28 cellular contexts compared by ENCODE assay signal in genomic region chr22:44572414-44573207, GRCh38.
A peak's percentile ranks its signal among the peaks of the same experiment; 100 is the strongest.
DNase-seq lines count a peak whose midpoint lies in the region; ATAC-seq, FAIRE-seq and TF ChIP-seq lines count a peak whose summit lies in the region.
"Had no signal": no experiment of that assay in that cellular context is flagged by ENCODE, and none has a peak within 500 bp of the region (broad histone marks: within the 10 kb centered on the region; RNA-seq: fewer than 3 reads in every experiment).

No MANE protein-coding gene starts in this region.

- no peaks in the 10 kb centered on the region for H3K9me1 ChIP-seq in K562 (ENCODE audit: control insufficient read depth, insufficient read depth, low read length)

- H3K27me3 Mint-ChIP-seq in CD8-positive, alpha-beta memory T cell: peaks cover 6 to 40% of the 10 kb centered on the region in 2 donors

- H3K4me3 Mint-ChIP-seq in CD8-positive, alpha-beta memory T cell: no peak overlapping the region
- H3K4me3 Mint-ChIP-seq: activated T-cell treated with anti-CD3 and anti-CD28 coated beads, Interleukin-2, amount 50 U/mL, for 4 hours had no signal

- H3K4me3 ChIP-seq in right lobe of liver: no peak overlapping the region
- no peak overlapping the region for H3K4me3 ChIP-seq in HepG2 (replicated peaks in 1 of 3; ENCODE audit: insufficient read depth in 1 of 3, low read depth in 2 of 3, low read length in 3 of 3)
- H3K4me3 ChIP-seq in K562: no peak overlapping the region
- H3K4me3 ChIP-seq in osteoblast (ENCODE audit: insufficient read depth, low read length): no peak overlapping the region
- H3K4me3 ChIP-seq in CD8-positive, alpha-beta memory T cell (ENCODE audit: low read length): no peak overlapping the region
- H3K4me3 ChIP-seq: coronary artery, lower lobe of right lung, SJCRH30, thyroid gland had no signal

- no peak overlapping the region for H3K27ac Mint-ChIP-seq in CD8-positive, alpha-beta memory T cell
- H3K27ac Mint-ChIP-seq: progenitor cell of endocrine pancreas had no signal

- H3K9me3 Mint-ChIP-seq in CD8-positive, alpha-beta memory T cell: peaks cover 0 to 2% (median 0%) of the 10 kb centered on the region in 5 donors
- H3K9me3 Mint-ChIP-seq: activated T-cell treated with anti-CD3 and anti-CD28 coated beads, Interleukin-2, amount 50 U/mL, for 4 hours had no signal

- H3K4me1 Mint-ChIP-seq in CD8-positive, alpha-beta memory T cell: peaks cover 0 to 5% (median 2%) of the 10 kb centered on the region in 3 donors

- DNase-seq in right lobe of liver (peak in 2 of 3 donors; percentile 27 to 37), HepG2 (ENCODE audit: low spot score) (no peak), K562 (ENCODE audit: extremely low read depth in 1 of 4, low spot score in 3 of 4) (no peak), osteoblast (ENCODE audit: insufficient read length, low spot score, missing footprints) (peak; percentile 76), SK-N-DZ (ENCODE audit: low spot score) (no peak), middle frontal gyrus (ENCODE audit: extremely low spot score, low spot score) (no peak)
- DNase-seq in CD8-positive, alpha-beta memory T cell: no peak
- DNase-seq: activated CD4-positive, alpha-beta T cell treated with anti-CD3 and anti-CD28 coated beads, Interleukin-2, amount 50 U/mL, for 48 hours; activated naive CD4-positive, alpha-beta T cell treated with Interleukin-2 at 50 U/mL for 16 hours; activated T-cell treated with anti-CD3 and anti-CD28 coated beads, Interleukin-2, amount 50 U/mL, for 4 hours; amniotic stem cell; COR-L47; DMS53; effector memory CD4-positive, alpha-beta T cell; foreskin fibroblast; H7; lower lobe of right lung; NCI-H1436; NCI-H2081 treated with DMSO at 0.1 percent for 48 hours; NCI-H226; NCI-H69; SJCRH30; stimulated activated CD4-positive, alpha-beta T cell treated with anti-CD3 and anti-CD28 coated beads, Interleukin-15, amount 100 ng/mL, for 24 hours; stimulated activated naive CD4-positive, alpha-beta T cell; thyroid gland had no signal

- intact Hi-C loops in right lobe of liver (cut with DNase I): no loop called here
- intact Hi-C loops in HepG2 (cut with micrococcal nuclease; ENCODE audit: unreplicated experiment): no loop called here
- intact Hi-C loops in K562 (cut with micrococcal nuclease): no loop called here

- no peak overlapping the region for H2AFZ ChIP-seq in HepG2 (ENCODE audit: low read length)
- H2AFZ ChIP-seq in K562 (ENCODE audit: low read depth, low read length): no peak overlapping the region
- H2AFZ ChIP-seq in osteoblast (ENCODE audit: low read length): peak overlapping the region; percentile 28

- in situ Hi-C loops in HepG2 (cut with HindIII; ENCODE audit: extremely low pct_ligation_motif_present, low pct_unique_long_range_greater_than_20kb): no loop called here
- in situ Hi-C loops in K562 (cut with MboI): no loop called here

- no peaks in the 10 kb centered on the region for H3K36me3 Mint-ChIP-seq in CD8-positive, alpha-beta memory T cell

- CTCF ChIA-PET in HepG2 (lab: Yijun Ruan, JAX; ENCODE audit: low intra/inter-chr PET ratio, low total read pairs): no interaction called here
- CTCF ChIA-PET in K562 (lab: Yijun Ruan, JAX; ENCODE audit: low intra/inter-chr PET ratio): no interaction called here
- CTCF ChIA-PET in CD8-positive, alpha-beta memory T cell (lab: Charles Lee): interaction anchor here (1.1 kb wide), 1 partner anchor 492 kb away, joined by 3 read pairs; no protein-coding TSS in a partner anchor

- TF ChIP-seq CTCF in right lobe of liver (IDR thresholded peaks at IDR 0.05) (no peak), HepG2 (CRISPR knock-in tag; IDR thresholded peaks at IDR 0.05) (no peak), K562 (IDR thresholded peaks at IDR 0.05 in 2 of 3, conservative IDR thresholded peaks at IDR 0.05 in 1 of 3; ENCODE audit: insufficient read depth in 2 of 3, low read depth in 1 of 3, low read length in 3 of 3) (no peak), osteoblast (IDR thresholded peaks at IDR 0.05; ENCODE audit: extremely low read depth, low read depth, low read length) (no peak)

- H4K20me1 ChIP-seq in HepG2 (ENCODE audit: insufficient read depth, low read length) (no peaks in the 10 kb centered on the region), K562 (replicated peaks; ENCODE audit: control insufficient read depth, insufficient read depth, low read length) (no peaks in the 10 kb centered on the region), osteoblast (ENCODE audit: insufficient read depth, low read length) (no peaks in the 10 kb centered on the region)

- no peak overlapping the region for H3K4me2 ChIP-seq in HepG2 (ENCODE audit: low read depth, low read length)
- H3K4me2 ChIP-seq in K562 (ENCODE audit: insufficient read depth, low read length): no peak overlapping the region
- no peak overlapping the region for H3K4me2 ChIP-seq in osteoblast (ENCODE audit: insufficient read depth, low read length)

- TF ChIP-seq RAD21 in HepG2 (CRISPR knock-in tag; IDR thresholded peaks at IDR 0.05) (no peak), K562 (CRISPR knock-in tag; conservative IDR thresholded peaks at IDR 0.05 in 1 of 2, IDR thresholded peaks at IDR 0.05 in 1 of 2) (no peak)

- H3K9ac ChIP-seq in HepG2 (ENCODE audit: insufficient read depth, low read depth, low read length) (no peak overlapping the region), K562 (ENCODE audit: insufficient read depth in 1 of 2, low read depth in 2 of 2, low read length in 2 of 2) (no peak overlapping the region)

- no peak overlapping the region for H3K27ac ChIP-seq in right lobe of liver
- no peak overlapping the region for H3K27ac ChIP-seq in HepG2 (ENCODE audit: extremely low read length, insufficient read depth, low read length)
- no peak overlapping the region for H3K27ac ChIP-seq in K562 (ENCODE audit: extremely low read depth, low read depth, low read length)
- H3K27ac ChIP-seq in osteoblast (ENCODE audit: low read depth, low read length): no peak overlapping the region
- no peak overlapping the region for H3K27ac ChIP-seq in CD8-positive, alpha-beta memory T cell (ENCODE audit: low read depth, low read length)
- H3K27ac ChIP-seq: coronary artery, lower lobe of right lung, SJCRH30, thyroid gland had no signal

- no peak for TF ChIP-seq POLR2A in right lobe of liver (IDR thresholded peaks at IDR 0.05)
- TF ChIP-seq POLR2A in HepG2 (IDR thresholded peaks at IDR 0.05; ENCODE audit: insufficient read depth in 1 of 2, low read depth in 2 of 2, low read length in 2 of 2): no peak
- no peak for TF ChIP-seq POLR2A in K562 (conservative IDR thresholded peaks at IDR 0.05)

- H3K79me2 ChIP-seq in HepG2 (ENCODE audit: insufficient read depth, low read length) (no peaks in the 10 kb centered on the region), K562 (ENCODE audit: control insufficient read depth, insufficient read depth, low read length) (no peaks in the 10 kb centered on the region), osteoblast (ENCODE audit: insufficient read depth, low read length) (no peaks in the 10 kb centered on the region)

- H3K4me1 ChIP-seq in right lobe of liver: no peaks in the 10 kb centered on the region
- no peaks in the 10 kb centered on the region for H3K4me1 ChIP-seq in HepG2 (ENCODE audit: insufficient read depth, low read length)
- H3K4me1 ChIP-seq in K562 (replicated peaks in 1 of 2; ENCODE audit: control insufficient read depth in 2 of 2, insufficient read depth in 2 of 2, low read length in 2 of 2): peaks cover 0 to 5% of the 10 kb centered on the region in 2 experiments; a peak in 2 of 5 replicates
- peaks cover 8% of the 10 kb centered on the region for H3K4me1 ChIP-seq in osteoblast (ENCODE audit: insufficient read depth, low read length)
- no peaks in the 10 kb centered on the region for H3K4me1 ChIP-seq in CD8-positive, alpha-beta memory T cell (ENCODE audit: insufficient read depth, low read length)
- H3K4me1 ChIP-seq: lower lobe of right lung, SJCRH30, thyroid gland had no signal

- BruUV-seq in HepG2 (replicated peaks; lab: Mats Ljungman, UMichigan) (no TSS peak), K562 (replicated peaks; lab: Mats Ljungman, UMichigan) (no TSS peak)

- WGBS in right lobe of liver (ENCODE audit: insufficient coverage, low coverage, low lambda C conversion rate, missing lambda C conversion rate): 50% methylated on average over 2 of the region's 14 CpGs
- 0% methylated on average over 7 of the region's 14 CpGs for WGBS in HepG2 (ENCODE audit: low lambda C conversion rate)
- WGBS in K562 (ENCODE audit: insufficient coverage, low coverage, missing lambda C conversion rate): 2% methylated on average over 12 of the region's 14 CpGs

- POLR2A ChIA-PET in HepG2 (lab: Yijun Ruan, JAX): interaction anchor here (0.7 kb wide), 1 partner anchor 40 kb away, joined by 4 read pairs; no protein-coding TSS in a partner anchor
- POLR2A ChIA-PET in K562 (lab: Yijun Ruan, JAX): interaction anchor here (0.6 kb wide), 2 partner anchors 19 to 1121 kb away, joined by 3 read pairs; no protein-coding TSS in a partner anchor
- POLR2A ChIA-PET in CD8-positive, alpha-beta memory T cell (lab: Charles Lee): no interaction called here

- TF ChIP-seq EP300 in HepG2 (IDR thresholded peaks at IDR 0.05; ENCODE audit: low read depth in 2 of 2, low read length in 2 of 2) (no peak), HepG2 (CRISPR knock-in tag; IDR thresholded peaks at IDR 0.05; ENCODE audit: borderline replicate concordance) (no peak), K562 (IDR thresholded peaks at IDR 0.05; ENCODE audit: low read length) (no peak)

- H3K9me3 ChIP-seq in right lobe of liver: no peaks in the 10 kb centered on the region
- no peaks in the 10 kb centered on the region for H3K9me3 ChIP-seq in HepG2 (ENCODE audit: low read length)
- no peaks in the 10 kb centered on the region for H3K9me3 ChIP-seq in K562 (replicated peaks; ENCODE audit: control insufficient read depth, insufficient read depth, low read depth, low read length)
- H3K9me3 ChIP-seq in osteoblast (ENCODE audit: low read depth, low read length): no peaks in the 10 kb centered on the region
- H3K9me3 ChIP-seq in CD8-positive, alpha-beta memory T cell (ENCODE audit: low read length): no peaks in the 10 kb centered on the region
- H3K9me3 ChIP-seq: lower lobe of right lung, SJCRH30, thyroid gland had no signal

- ATAC-seq in right lobe of liver (no peak), HepG2 (no peak), K562 (no peak)
- ATAC-seq: activated T-cell treated with anti-CD3 and anti-CD28 coated beads, Interleukin-2, amount 50 U/mL, for 4 hours; lower lobe of right lung; Panc1 had no signal

- FAIRE-seq in HepG2 (lab: Jason Lieb, UNC) (no peak), K562 (lab: Jason Lieb, UNC) (no peak)

- H3K36me3 ChIP-seq in right lobe of liver: no peaks in the 10 kb centered on the region
- no peaks in the 10 kb centered on the region for H3K36me3 ChIP-seq in HepG2 (replicated peaks in 1 of 2; ENCODE audit: control insufficient read depth in 1 of 2, insufficient read depth in 2 of 2, low read length in 2 of 2)
- no peaks in the 10 kb centered on the region for H3K36me3 ChIP-seq in K562 (ENCODE audit: control insufficient read depth, insufficient read depth, low read length)
- no peaks in the 10 kb centered on the region for H3K36me3 ChIP-seq in osteoblast (ENCODE audit: insufficient read depth, low read length)
- H3K36me3 ChIP-seq in CD8-positive, alpha-beta memory T cell (ENCODE audit: insufficient read depth, low read length): no peaks in the 10 kb centered on the region
- H3K36me3 ChIP-seq: lower lobe of right lung, SJCRH30, thyroid gland had no signal

- H3K27me3 ChIP-seq in right lobe of liver: no peaks in the 10 kb centered on the region
- H3K27me3 ChIP-seq in HepG2 (ENCODE audit: control insufficient read depth in 1 of 2, insufficient read depth in 2 of 2, low read length in 2 of 2): peaks cover 4 to 49% of the 10 kb centered on the region in 2 experiments; a peak in 4 of 5 replicates
- peaks cover 2 to 51% of the 10 kb centered on the region in 2 experiments; a peak in 4 of 5 replicates for H3K27me3 ChIP-seq in K562 (ENCODE audit: control insufficient read depth in 2 of 2, insufficient read depth in 2 of 2, low read length in 2 of 2)
- peaks cover 8% of the 10 kb centered on the region for H3K27me3 ChIP-seq in osteoblast (ENCODE audit: insufficient read depth, low read length)
- no peaks in the 10 kb centered on the region for H3K27me3 ChIP-seq in CD8-positive, alpha-beta memory T cell (ENCODE audit: insufficient read depth, low read length, poor library complexity, severe bottlenecking)
- H3K27me3 ChIP-seq: thyroid gland had no signal

Comparison
In these comparisons a context has a peak if more than half of its experiments do, and no peak if none do; other contexts are left out.
1. DNase-seq: peak in right lobe of liver (2 of 3) and osteoblast (single experiment); none in HepG2 (single experiment), K562 (0 of 4), SK-N-DZ (single experiment), middle frontal gyrus (single experiment) and CD8-positive, alpha-beta memory T cell (0 of 5).